ENCODE assay signal across 16 cellular contexts in genomic region chr7:30778246-30779025, GRCh38. TPM values are rescaled to one million over a fixed set of nuclear protein-coding genes. Genes with fewer than 3 reads are reported as not detected.
DNase-seq lines count a peak whose midpoint lies in the region; ATAC-seq and TF ChIP-seq lines count a peak whose summit lies in the region.
"Had no signal": no experiment of that assay in that cellular context is flagged by ENCODE, and none has a peak within 500 bp of the region (broad histone marks: within the 10 kb centered on the region; RNA-seq: fewer than 3 reads in every experiment).

No MANE protein-coding gene starts in this region.

- H3K36me3 Mint-ChIP-seq in CD8-positive, alpha-beta T cell = peaks cover 5% of the 10 kb centered on the region

- H3K27ac ChIP-seq in VCaP (peak overlapping the region; percentile 90), testis (peak overlapping the region; percentile 14 to 57)
- no peak overlapping the region for H3K27ac ChIP-seq in CD8-positive, alpha-beta T cell (ENCODE audit: low read depth, low read length)
- H3K27ac ChIP-seq: colonic mucosa had no signal

- H3K36me3 ChIP-seq in testis (ENCODE audit: low read depth, missing control alignments) = no peaks in the 10 kb centered on the region
- H3K36me3 ChIP-seq in CD8-positive, alpha-beta T cell (ENCODE audit: insufficient read depth, low read length) = no peaks in the 10 kb centered on the region
- H3K36me3 ChIP-seq: colonic mucosa had no signal

- H3K4me3 Mint-ChIP-seq in CD8-positive, alpha-beta T cell = no peak overlapping the region
- H3K4me3 Mint-ChIP-seq: activated naive CD8-positive, alpha-beta T cell treated with anti-CD3 and anti-CD28 coated beads, Interleukin-2, amount 10 ng/mL, durations not matched to agents 7 days and 5 days; WTC11 had no signal

- no peaks in the 10 kb centered on the region for H3K27me3 ChIP-seq in testis
- H3K27me3 ChIP-seq in CD8-positive, alpha-beta T cell (ENCODE audit: insufficient read depth, low read length) = no peaks in the 10 kb centered on the region
- H3K27me3 ChIP-seq: colonic mucosa had no signal

- CTCF ChIA-PET in CD8-positive, alpha-beta T cell (lab: Charles Lee) = no interaction called here

- peak; percentile 66 for DNase-seq in fibroblast of the aortic adventitia (ENCODE audit: low read depth)
- DNase-seq in middle frontal gyrus (ENCODE audit: extremely low spot score, low spot score) = peak; percentile 56
- DNase-seq in testis = no peak
- no peak for DNase-seq in CD8-positive, alpha-beta T cell
- no peak for DNase-seq in NCI-H2081 treated with DMSO at 0.1 percent for 48 hours (lab: John Stamatoyannopoulos, UW)
- DNase-seq: activated naive CD8-positive, alpha-beta T cell treated with anti-CD3 and anti-CD28 coated beads, Interleukin-2, amount 10 ng/mL, durations not matched to agents 7 days and 5 days; colonic mucosa; NCI-H226; stimulated activated CD4-positive, alpha-beta T cell treated with anti-CD3 and anti-CD28 coated beads, Interleukin-4, amount 100 ng/mL, for 1 hour had no signal

- no peaks in the 10 kb centered on the region for H3K9me3 ChIP-seq in testis
- H3K9me3 ChIP-seq in CD8-positive, alpha-beta T cell (ENCODE audit: low read length) = no peaks in the 10 kb centered on the region
- H3K9me3 ChIP-seq: colonic mucosa had no signal

- H3K4me1 ChIP-seq in testis = peaks cover 12% of the 10 kb centered on the region
- H3K4me1 ChIP-seq in CD8-positive, alpha-beta T cell (ENCODE audit: insufficient read depth, low read length) = no peaks in the 10 kb centered on the region
- H3K4me1 ChIP-seq: colonic mucosa had no signal

- H3K9me3 Mint-ChIP-seq in CD8-positive, alpha-beta T cell = no peaks in the 10 kb centered on the region
- H3K9me3 Mint-ChIP-seq: activated naive CD8-positive, alpha-beta T cell treated with anti-CD3 and anti-CD28 coated beads, Interleukin-2, amount 10 ng/mL, durations not matched to agents 7 days and 5 days; WTC11 had no signal

- H3K4me1 Mint-ChIP-seq in CD8-positive, alpha-beta T cell (ENCODE audit: low read depth) = no peaks in the 10 kb centered on the region
- H3K4me1 Mint-ChIP-seq: activated naive CD8-positive, alpha-beta T cell treated with anti-CD3 and anti-CD28 coated beads, Interleukin-2, amount 10 ng/mL, durations not matched to agents 7 days and 5 days; WTC11 had no signal

- no peak overlapping the region for H3K4me3 ChIP-seq in fibroblast of the aortic adventitia (ENCODE audit: low read depth, low read length)
- H3K4me3 ChIP-seq in testis = no peak overlapping the region
- H3K4me3 ChIP-seq in CD8-positive, alpha-beta T cell (ENCODE audit: low read depth, low read length) = no peak overlapping the region
- H3K4me3 ChIP-seq: colonic mucosa had no signal

- TF ChIP-seq POLR2A in testis (IDR thresholded peaks at IDR 0.05) = no peak

- H3K27ac Mint-ChIP-seq in CD8-positive, alpha-beta T cell = no peak overlapping the region
- H3K27ac Mint-ChIP-seq: activated naive CD8-positive, alpha-beta T cell treated with anti-CD3 and anti-CD28 coated beads, Interleukin-2, amount 10 ng/mL, durations not matched to agents 7 days and 5 days; WTC11 had no signal

- H3K27me3 Mint-ChIP-seq in CD8-positive, alpha-beta T cell (ENCODE audit: low read depth) = no peaks in the 10 kb centered on the region

- POLR2A ChIA-PET in CD8-positive, alpha-beta T cell (lab: Charles Lee) = no interaction called here

- intact Hi-C loops in testis (cut with DNase I; ENCODE audit: low total_unique reads) = no loop called here
- intact Hi-C loops in CD8-positive, alpha-beta T cell (cut with DNase I, micrococcal nuclease) = no loop called here

- WGBS in testis, 2 donors = 65 to 78% methylated on average over 13 to 15 of the region's 15 CpGs

- TF ChIP-seq CTCF in VCaP (conservative IDR thresholded peaks at IDR 0.05) (no peak), fibroblast of the aortic adventitia (IDR thresholded peaks at IDR 0.05; ENCODE audit: insufficient read depth, low read length) (no peak), testis (IDR thresholded peaks at IDR 0.05) (no peak)
- no peak for TF ChIP-seq CTCF in CD8-positive, alpha-beta T cell (IDR thresholded peaks at IDR 0.05)

- ATAC-seq in GM21723 (IDR thresholded peaks at IDR 0.05; ENCODE audit: unreplicated experiment) = no peak
- no peak for ATAC-seq in GM18873 (IDR thresholded peaks at IDR 0.05; ENCODE audit: low FRiP score, unreplicated experiment)
- no peak for ATAC-seq in CD8-positive, alpha-beta T cell
- ATAC-seq: esophagus mucosa, WTC11 had no signal

RNA-seq across cellular contexts. Expression of gene MINDY4, which starts 7.2 kb away (rescaled TPM):
- total RNA-seq in fibroblast of the aortic adventitia (ENCODE audit: low replicate concordance) (7.3 and 13.2 TPM in 2 replicates), testis (10 to 100 TPM; 47.6 to 51.7 TPM)
- polyA plus RNA-seq in testis (ENCODE audit: insufficient read depth, low read depth, low replicate concordance) = 25.3 TPM
- under 1 TPM; 0.33 to 0.46 TPM for total RNA-seq in CD8-positive, alpha-beta T cell

RNA-seq across cellular contexts. Expression of gene INMT, which starts 26.5 kb away (rescaled TPM):
- total RNA-seq in fibroblast of the aortic adventitia (ENCODE audit: low replicate concordance) (2.5 and 219 TPM in 2 replicates), testis (10 to 100 TPM; 41.2 to 68.4 TPM)
- polyA plus RNA-seq in testis (ENCODE audit: insufficient read depth, low read depth, low replicate concordance) = 31.8 TPM
- under 1 TPM in 1 of 2 experiments, not detected in 1; 0.14 TPM for total RNA-seq in CD8-positive, alpha-beta T cell
- total RNA-seq: HT1080, pulmonary artery endothelial cell had no signal

Comparison
In these comparisons a context has a peak if more than half of its experiments do, and no peak if none do; other contexts are left out.
1. DNase-seq: peak in fibroblast of the aortic adventitia (single experiment) and middle frontal gyrus (single experiment); none in testis (single experiment), CD8-positive, alpha-beta T cell (0 of 7) and NCI-H2081 treated with DMSO at 0.1 percent for 48 hours (single experiment).